Comparison of ENCODE assay signal across 8 cellular contexts in the genomic region with DNA sequence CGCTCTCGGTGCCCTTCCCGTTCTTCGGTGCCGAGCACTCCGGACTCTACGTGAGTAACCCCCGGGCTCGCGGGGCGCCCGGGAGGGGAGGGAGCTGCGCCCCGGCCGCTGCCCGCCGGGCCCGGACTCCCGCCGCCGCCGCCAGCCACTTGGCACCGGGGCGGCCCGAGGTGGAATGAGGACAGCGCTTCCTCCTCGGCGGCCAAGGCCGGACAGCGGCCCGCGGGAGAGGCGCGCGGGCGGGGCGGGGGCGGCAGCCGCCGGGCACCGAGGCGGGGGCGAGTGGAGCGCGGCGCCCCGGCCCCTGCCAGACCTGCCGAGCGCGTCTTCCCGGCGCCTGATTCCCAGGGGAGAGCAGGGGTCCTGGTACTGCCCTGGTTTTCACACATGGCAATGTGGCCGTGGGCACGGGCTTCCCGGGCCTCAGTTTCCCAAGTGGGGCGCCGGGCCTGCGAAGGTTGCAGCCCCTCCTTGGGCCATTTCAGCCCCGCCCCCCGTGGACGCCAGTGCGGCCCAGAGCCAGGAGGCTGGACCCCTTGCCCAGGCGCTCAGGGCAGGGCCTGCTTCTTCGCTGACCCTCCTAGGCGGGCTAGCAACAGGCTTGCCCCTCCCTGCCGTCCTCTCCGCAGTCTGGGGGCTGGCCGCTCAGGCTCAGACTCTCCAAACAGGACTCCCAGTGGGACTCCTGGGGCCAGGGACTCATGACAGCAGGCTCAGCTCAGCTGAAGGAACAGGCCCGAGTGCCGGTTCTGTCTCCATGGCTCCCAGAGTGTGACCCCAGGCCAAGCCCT. TPM values are rescaled to one million over a fixed set of nuclear protein-coding genes. Genes with fewer than 3 reads are reported as not detected.
DNase-seq lines count a peak whose midpoint lies in the region; ATAC-seq, FAIRE-seq and TF ChIP-seq lines count a peak whose summit lies in the region.

No MANE protein-coding gene starts in this region.

- no peak for DNase-seq in GM12878 (ENCODE audit: low read depth, low spot score)
- peak; percentile 86 for DNase-seq in kidney
- no peak for DNase-seq in DMS153 (lab: John Stamatoyannopoulos, UW)
- DNase-seq in COLO829 (ENCODE audit: low spot score): no peak

- TF ChIP-seq RAD21 in GM12878 (IDR thresholded peaks at IDR 0.05; ENCODE audit: insufficient read depth, low read depth, low read length): no peak

- H3K4me1 ChIP-seq in GM12878 (ENCODE audit: control insufficient read depth, insufficient read depth, low read length) (no peaks in the 10 kb centered on the region), kidney (ENCODE audit: control insufficient read depth in 1 of 2, insufficient read depth in 1 of 2, low read depth in 1 of 2, low read length in 2 of 2) (peaks cover 8 to 28% of the 10 kb centered on the region in 2 donors)

- H3K9ac ChIP-seq in GM12878 (ENCODE audit: control insufficient read depth, insufficient read depth, low read length) (no peak overlapping the region), kidney (ENCODE audit: low read length in 2 of 2) (peak overlapping the region in 1 of 2 donors; percentile 37)

- H3K79me2 ChIP-seq in GM12878 (ENCODE audit: control insufficient read depth, insufficient read depth, low read length): no peaks in the 10 kb centered on the region

- H3K4me3 Mint-ChIP-seq in stimulated activated memory B cell treated with anti-CD40 and anti-IgM and Interleukin-4, amounts not matched to agents 10 μg/mL and 1 μg/mL and 100 μg/mL, for 72 hours: peak overlapping the region; percentile 73

- POLR2A ChIA-PET in GM12878 (lab: Charles Lee): no interaction called here

- 27% methylated on average over 42 of the region's 70 CpGs for WGBS in GM12878 (ENCODE audit: insufficient coverage, insufficient replicate concordance, low lambda C conversion rate, missing lambda C conversion rate)

- no TSS peak for BruUV-seq in GM12878 (replicated peaks; lab: Mats Ljungman, UMichigan)

- no peak for TF ChIP-seq CTCF in GM12878 (IDR thresholded peaks at IDR 0.05 in 2 of 3, conservative IDR thresholded peaks at IDR 0.05 in 1 of 3; ENCODE audit: control insufficient read depth in 2 of 3, extremely low read depth in 1 of 3, insufficient read depth in 1 of 3, low read depth in 3 of 3, low read length in 3 of 3)
- TF ChIP-seq CTCF in kidney (IDR thresholded peaks at IDR 0.05; ENCODE audit: borderline replicate concordance, extremely low read depth, insufficient read depth): no peak

- H3K36me3 ChIP-seq in GM12878 (ENCODE audit: control insufficient read depth in 2 of 2, insufficient read depth in 2 of 2, low read length in 1 of 2): no peaks in the 10 kb centered on the region
- H3K36me3 ChIP-seq in kidney (ENCODE audit: control insufficient read depth in 1 of 2, insufficient read depth in 2 of 2, low read length in 2 of 2): peaks cover 0 to 5% of the 10 kb centered on the region in 2 donors

- peaks cover 13% of the 10 kb centered on the region for H3K4me1 Mint-ChIP-seq in stimulated activated memory B cell treated with anti-CD40 and anti-IgM and Interleukin-4, amounts not matched to agents 10 μg/mL and 1 μg/mL and 100 μg/mL, for 72 hours

- no peaks in the 10 kb centered on the region for H4K20me1 ChIP-seq in GM12878 (ENCODE audit: control insufficient read depth, insufficient read depth)

- in situ Hi-C loops in GM12878 (cut with MboI): no loop called here

- SMC1A ChIA-PET in GM12878 (lab: Charles Lee; ENCODE audit: uncharacterized antibody, unreplicated experiment): no interaction called here

- CTCF ChIA-PET in GM12878 (lab: Yijun Ruan, JAX): no interaction called here

- H3K27ac ChIP-seq in GM12878 (ENCODE audit: control insufficient read depth, insufficient read depth) (no peak overlapping the region), kidney (ENCODE audit: low read depth in 2 of 2, low read length in 2 of 2) (peak overlapping the region in 1 of 2 donors; percentile 26)

- intact Hi-C loops in GM12878 (cut with micrococcal nuclease; ENCODE audit: unreplicated experiment): no loop called here
- intact Hi-C loops in kidney (cut with DNase I): no loop called here

- FAIRE-seq in GM12878 (lab: Jason Lieb, UNC) (no peak), kidney (lab: Jason Lieb, UNC) (no peak)

- peaks cover 11% of the 10 kb centered on the region for H3K36me3 Mint-ChIP-seq in stimulated activated memory B cell treated with anti-CD40 and anti-IgM and Interleukin-4, amounts not matched to agents 10 μg/mL and 1 μg/mL and 100 μg/mL, for 72 hours

- H3K9me3 ChIP-seq in GM12878 (replicated peaks; ENCODE audit: control insufficient read depth, insufficient read depth, low read length): peaks cover 5% of the 10 kb centered on the region
- peaks cover 0 to 8% of the 10 kb centered on the region in 2 donors for H3K9me3 ChIP-seq in kidney (ENCODE audit: control insufficient read depth in 1 of 2, low read length in 2 of 2)

- H3K9me3 Mint-ChIP-seq in stimulated activated memory B cell treated with anti-CD40 and anti-IgM and Interleukin-4, amounts not matched to agents 10 μg/mL and 1 μg/mL and 100 μg/mL, for 72 hours: peaks cover 15% of the 10 kb centered on the region

- TF ChIP-seq POLR2A in GM12878 (IDR thresholded peaks at IDR 0.05; ENCODE audit: low read depth, low read length): no peak

- ATAC-seq in HG03432 (IDR thresholded peaks at IDR 0.05; ENCODE audit: unreplicated experiment) (peak; percentile 8), GM12878 (no peak), HG03045 (IDR thresholded peaks at IDR 0.05; ENCODE audit: unreplicated experiment) (no peak), HG03039 (IDR thresholded peaks at IDR 0.05; ENCODE audit: unreplicated experiment) (no peak)
- peak; percentile 1 for ATAC-seq in stimulated activated memory B cell treated with anti-CD40 and anti-IgM and Interleukin-4, amounts not matched to agents 10 μg/mL and 1 μg/mL and 100 μg/mL, for 72 hours

- H3K4me3 ChIP-seq in GM12878: no peak overlapping the region
- H3K4me3 ChIP-seq in kidney (ENCODE audit: low read length in 2 of 2): peak overlapping the region; percentile 42 to 45

- peaks cover 59% of the 10 kb centered on the region for H3K27me3 Mint-ChIP-seq in stimulated activated memory B cell treated with anti-CD40 and anti-IgM and Interleukin-4, amounts not matched to agents 10 μg/mL and 1 μg/mL and 100 μg/mL, for 72 hours

- peaks cover 1 to 7% of the 10 kb centered on the region in 2 experiments; a peak in 3 of 4 replicates for H3K27me3 ChIP-seq in GM12878 (replicated peaks in 1 of 2; ENCODE audit: control insufficient read depth in 2 of 2, insufficient read depth in 2 of 2, low read length in 1 of 2)

- no peak for TF ChIP-seq EP300 in GM12878 (IDR thresholded peaks at IDR 0.05; ENCODE audit: borderline replicate concordance in 1 of 2, control insufficient read depth in 1 of 2, low read depth in 2 of 2, low read length in 2 of 2)

- H2AFZ ChIP-seq in GM12878 (ENCODE audit: control insufficient read depth, low read depth, low read length): no peak overlapping the region

- no peak overlapping the region for H3K4me2 ChIP-seq in GM12878 (ENCODE audit: control insufficient read depth, insufficient read depth)

- RAD21 ChIA-PET in GM12878 (lab: Charles Lee; ENCODE audit: unreplicated experiment): no interaction called here

- H3K27ac Mint-ChIP-seq in stimulated activated memory B cell treated with anti-CD40 and anti-IgM and Interleukin-4, amounts not matched to agents 10 μg/mL and 1 μg/mL and 100 μg/mL, for 72 hours: no peak overlapping the region

TF ChIP-seq in GM12878, 131 proteins besides CTCF, POLR2A, EP300 and RAD21:
- TF ChIP-seq, protein P1, sequence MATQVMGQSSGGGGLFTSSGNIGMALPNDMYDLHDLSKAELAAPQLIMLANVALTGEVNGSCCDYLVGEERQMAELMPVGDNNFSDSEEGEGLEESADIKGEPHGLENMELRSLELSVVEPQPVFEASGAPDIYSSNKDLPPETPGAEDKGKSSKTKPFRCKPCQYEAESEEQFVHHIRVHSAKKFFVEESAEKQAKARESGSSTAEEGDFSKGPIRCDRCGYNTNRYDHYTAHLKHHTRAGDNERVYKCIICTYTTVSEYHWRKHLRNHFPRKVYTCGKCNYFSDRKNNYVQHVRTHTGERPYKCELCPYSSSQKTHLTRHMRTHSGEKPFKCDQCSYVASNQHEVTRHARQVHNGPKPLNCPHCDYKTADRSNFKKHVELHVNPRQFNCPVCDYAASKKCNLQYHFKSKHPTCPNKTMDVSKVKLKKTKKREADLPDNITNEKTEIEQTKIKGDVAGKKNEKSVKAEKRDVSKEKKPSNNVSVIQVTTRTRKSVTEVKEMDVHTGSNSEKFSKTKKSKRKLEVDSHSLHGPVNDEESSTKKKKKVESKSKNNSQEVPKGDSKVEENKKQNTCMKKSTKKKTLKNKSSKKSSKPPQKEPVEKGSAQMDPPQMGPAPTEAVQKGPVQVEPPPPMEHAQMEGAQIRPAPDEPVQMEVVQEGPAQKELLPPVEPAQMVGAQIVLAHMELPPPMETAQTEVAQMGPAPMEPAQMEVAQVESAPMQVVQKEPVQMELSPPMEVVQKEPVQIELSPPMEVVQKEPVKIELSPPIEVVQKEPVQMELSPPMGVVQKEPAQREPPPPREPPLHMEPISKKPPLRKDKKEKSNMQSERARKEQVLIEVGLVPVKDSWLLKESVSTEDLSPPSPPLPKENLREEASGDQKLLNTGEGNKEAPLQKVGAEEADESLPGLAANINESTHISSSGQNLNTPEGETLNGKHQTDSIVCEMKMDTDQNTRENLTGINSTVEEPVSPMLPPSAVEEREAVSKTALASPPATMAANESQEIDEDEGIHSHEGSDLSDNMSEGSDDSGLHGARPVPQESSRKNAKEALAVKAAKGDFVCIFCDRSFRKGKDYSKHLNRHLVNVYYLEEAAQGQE (IDR thresholded peaks at IDR 0.05; ENCODE audit: low read depth, low read length): no peak
- TF ChIP-seq SUZ12 (IDR thresholded peaks at IDR 0.05; ENCODE audit: unreplicated experiment): peak; percentile 79

RNA-seq across cellular contexts. Expression of gene SNED1, which starts 0.8 kb away (rescaled TPM):
- total RNA-seq in GM12878 (2013; cell fraction: nucleolus; rRNA removed): 70.4 and 84.1 TPM in 2 replicates
- total RNA-seq in GM12878 (2014; rRNA removed) (4.4 and 7.6 TPM in 2 replicates), GM12878 (2014; rRNA removed; fragmentation: Illumina TruSeq; extraction: Trizol) (3.4 TPM in 2 replicates), GM12878 (2021) (5.5 and 7.3 TPM in 2 replicates), kidney (42.1 TPM)
- 0.97 TPM for polyA plus RNA-seq in GM12878 (2011; ENCODE audit: low read depth)
- polyA plus RNA-seq in GM12878 (2011; rRNA removed) (3.6 and 4.4 TPM in 2 replicates), GM12878 (2014; fragmentation: Illumina TruSeq; extraction: Trizol) (0.17 and 1.3 TPM in 2 replicates), GM12878 (2014; fragmentation: Nextera tagmentation; extraction: Ambion mirVana) (under 1 TPM; 0.05 to 0.18 TPM), GM12878 (2014; rRNA removed) (6.5 and 8.4 TPM in 2 replicates), GM12878 (2016; fragmentation: Nextera tagmentation; extraction: Ambion mirVana) (1 to 10 TPM; 1.7 to 2.5 TPM), kidney (ENCODE audit: insufficient read depth, low read depth, low replicate concordance) (3.0 TPM)
- polyA plus RNA-seq in GM12878 (2011; cell fraction: cytosol; rRNA removed): 4.7 and 6.9 TPM in 2 replicates
- 24.3 and 25.9 TPM in 2 replicates for polyA plus RNA-seq in GM12878 (2011; cell fraction: nucleus; rRNA removed)
- 1.3 and 1.4 TPM in 2 replicates for polyA plus RNA-seq in GM12878 (2012)
- polyA minus RNA-seq in GM12878 (2011; rRNA and poly(A)+ RNA removed): 4.2 and 15.9 TPM in 2 replicates
- polyA minus RNA-seq in GM12878 (2011; cell fraction: cytosol; rRNA and poly(A)+ RNA removed): 1.1 and 3.3 TPM in 2 replicates
- 14.7 and 21.0 TPM in 2 replicates for polyA minus RNA-seq in GM12878 (2011; cell fraction: nucleus; rRNA and poly(A)+ RNA removed)

Comparison
In these comparisons a context has a peak if more than half of its experiments do, and no peak if none do; other contexts are left out.
1. ATAC-seq: peak in HG03432 (single experiment) and stimulated activated memory B cell treated with anti-CD40 and anti-IgM and Interleukin-4, amounts not matched to agents 10 μg/mL and 1 μg/mL and 100 μg/mL, for 72 hours (single experiment); none in GM12878 (single experiment), HG03045 (single experiment) and HG03039 (single experiment).